Comparison of ENCODE assay signal across 1 cellular context in genomic region chr14:67623114-67623513, GRCh38.
TF ChIP-seq lines count a peak whose summit lies in the region.

No MANE protein-coding gene starts in this region.

TF ChIP-seq in HepG2, 621 proteins besides CTCF, POLR2A, EP300 and RAD21 (continues in another document):
- no peak for TF ChIP-seq RARG (CRISPR knock-in tag; IDR thresholded peaks at IDR 0.05; ENCODE audit: low read depth)
- peak; percentile 53; the same call in 1 of the 2 replicates for TF ChIP-seq GATAD2A (CRISPR knock-in tag; IDR thresholded peaks at IDR 0.05)
- TF ChIP-seq FOXA3 (CRISPR knock-in tag; IDR thresholded peaks at IDR 0.05), result peak; percentile 34; the same call in 1 of the 2 replicates
- TF ChIP-seq CSRNP2 (CRISPR knock-in tag; conservative IDR thresholded peaks at IDR 0.05; ENCODE audit: low read depth), result no peak
- peak; percentile 69; the same call in 1 of the 2 replicates for TF ChIP-seq FOXO1 (CRISPR knock-in tag; IDR thresholded peaks at IDR 0.05)
- TF ChIP-seq ZNF362 (CRISPR knock-in tag; IDR thresholded peaks at IDR 0.05; ENCODE audit: borderline replicate concordance), result peak; percentile 19; the same call in 1 of the 2 replicates
- no peak for TF ChIP-seq ZNF292 (CRISPR knock-in tag; IDR thresholded peaks at IDR 0.05; ENCODE audit: borderline replicate concordance, low read depth)
- TF ChIP-seq FOSL2 (CRISPR knock-in tag; IDR thresholded peaks at IDR 0.05), result peak; percentile 44; the same call in 1 of the 2 replicates
- TF ChIP-seq ZNF766 (CRISPR knock-in tag; IDR thresholded peaks at IDR 0.05; ENCODE audit: borderline replicate concordance), result no peak
- TF ChIP-seq RAD51 (IDR thresholded peaks at IDR 0.05; ENCODE audit: borderline replicate concordance), result no peak
- peak; percentile 30; the same call in 1 of the 2 replicates for TF ChIP-seq KLF6 (CRISPR knock-in tag; IDR thresholded peaks at IDR 0.05)
- 0 out of 2 replicates have a peak, but pooled peaks have one; percentile 27 for TF ChIP-seq ZNF652 (CRISPR knock-in tag; IDR thresholded peaks at IDR 0.05; ENCODE audit: borderline replicate concordance, low read depth)
- 0 out of 2 replicates have a peak, but pooled peaks have one; percentile 14 for TF ChIP-seq ZNF281 (CRISPR knock-in tag; IDR thresholded peaks at IDR 0.05; ENCODE audit: borderline replicate concordance)
- TF ChIP-seq ATF4 (CRISPR knock-in tag; IDR thresholded peaks at IDR 0.05), result peak in 1 of 2 experiments; percentile 93; a peak in 2 of 4 replicates
- peak; percentile 98 for TF ChIP-seq SIX4 (CRISPR knock-in tag; IDR thresholded peaks at IDR 0.05)
- TF ChIP-seq MYNN (CRISPR knock-in tag; IDR thresholded peaks at IDR 0.05; ENCODE audit: low read depth), result no peak
- TF ChIP-seq ZNF614 (CRISPR knock-in tag; IDR thresholded peaks at IDR 0.05; ENCODE audit: borderline replicate concordance), result 0 out of 2 replicates have a peak, but pooled peaks have one; percentile 2
- 0 out of 2 replicates have a peak, but pooled peaks have one; percentile 15 for TF ChIP-seq ARID5B (CRISPR knock-in tag; IDR thresholded peaks at IDR 0.05)
- TF ChIP-seq FOXP4 (CRISPR knock-in tag; IDR thresholded peaks at IDR 0.05), result peak; percentile 43; the same call in 1 of the 2 replicates
- no peak for TF ChIP-seq KDM5A (IDR thresholded peaks at IDR 0.05; ENCODE audit: borderline replicate concordance, low read length)
- TF ChIP-seq ZGPAT (CRISPR knock-in tag; IDR thresholded peaks at IDR 0.05), result peak; percentile 30; the same call in 1 of the 2 replicates
- peak; percentile 53; the same call in 1 of the 2 replicates for TF ChIP-seq ETV5 (CRISPR knock-in tag; IDR thresholded peaks at IDR 0.05; ENCODE audit: borderline replicate concordance)
- no peak for TF ChIP-seq FOXP1 (IDR thresholded peaks at IDR 0.05)
- peak; percentile 88 for TF ChIP-seq FOXP1 (CRISPR knock-in tag; IDR thresholded peaks at IDR 0.05)
- TF ChIP-seq PAXIP1 (CRISPR knock-in tag; conservative IDR thresholded peaks at IDR 0.05), result peak; percentile 51
- TF ChIP-seq CEBPG (CRISPR knock-in tag; IDR thresholded peaks at IDR 0.05), result peak; percentile 74
- peak; percentile 79 for TF ChIP-seq TCF7 (IDR thresholded peaks at IDR 0.05; ENCODE audit: low read depth)
- no peak for TF ChIP-seq IRF1 (CRISPR knock-in tag; IDR thresholded peaks at IDR 0.05; ENCODE audit: low read depth)
- TF ChIP-seq BCL6 (CRISPR knock-in tag; IDR thresholded peaks at IDR 0.05), result peak; percentile 49; the same call in 1 of the 2 replicates
- TF ChIP-seq HDAC6 (IDR thresholded peaks at IDR 0.05; ENCODE audit: low read depth, low read length), result no peak
- peak; percentile 86 for TF ChIP-seq SOX5 (CRISPR knock-in tag; IDR thresholded peaks at IDR 0.05; ENCODE audit: borderline replicate concordance)
- no peak for TF ChIP-seq HOMEZ (CRISPR knock-in tag; IDR thresholded peaks at IDR 0.05; ENCODE audit: low read depth)
- TF ChIP-seq ELF3 (CRISPR knock-in tag; IDR thresholded peaks at IDR 0.05), result peak; percentile 40; the same call in 1 of the 2 replicates
- TF ChIP-seq KAT2B (IDR thresholded peaks at IDR 0.05; ENCODE audit: borderline replicate concordance, low read depth, low read length), result no peak
- peak; percentile 90 for TF ChIP-seq ZBTB21 (CRISPR knock-in tag; IDR thresholded peaks at IDR 0.05)
